Comparison of ENCODE assay signal across 24 cellular contexts in the genomic region with DNA sequence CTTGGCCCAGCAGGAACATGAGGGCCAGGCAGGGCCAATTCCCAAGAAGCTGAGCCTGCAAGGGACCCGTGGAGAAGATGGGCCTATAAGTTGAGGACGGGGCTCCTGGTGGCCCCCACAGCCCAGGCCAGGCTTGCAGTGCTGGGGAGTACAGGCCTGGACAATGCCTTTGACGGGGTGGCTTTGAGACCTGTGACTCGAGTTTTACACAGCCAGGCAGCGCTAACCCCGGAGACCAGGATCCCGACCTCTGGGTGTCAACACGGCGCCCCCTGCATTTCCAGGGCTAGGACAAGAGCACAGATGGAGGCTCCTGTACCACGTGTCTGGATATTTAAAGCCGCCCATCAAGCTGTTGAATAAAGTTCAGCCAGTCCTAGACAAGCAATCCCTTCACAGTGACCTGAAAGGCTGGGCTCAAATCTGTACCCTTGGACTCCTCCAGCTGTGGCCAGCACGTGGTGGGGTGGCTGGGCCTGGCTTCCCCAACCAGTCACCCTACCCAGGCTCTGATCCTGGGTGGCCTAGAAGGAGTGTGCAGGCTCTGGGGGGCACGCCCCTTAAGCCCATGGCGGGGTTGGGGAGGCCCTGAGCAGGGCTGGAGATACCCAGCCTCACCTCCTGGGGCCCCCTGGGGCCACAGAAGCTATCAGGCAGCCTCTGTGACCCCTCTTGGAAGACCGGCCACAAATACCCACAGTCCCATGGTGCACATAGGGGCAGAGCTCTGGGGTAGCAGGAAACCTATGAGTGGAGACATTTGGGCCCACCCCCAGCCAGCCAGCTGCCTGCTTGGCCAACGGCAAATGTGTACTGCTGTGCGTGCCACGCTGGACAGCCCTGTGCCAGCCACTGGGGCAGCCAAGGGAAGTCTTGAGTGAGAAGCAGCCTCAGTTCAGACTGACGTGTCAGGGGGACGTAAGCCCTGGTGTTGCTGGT.
DNase-seq lines count a peak whose midpoint lies in the region; ATAC-seq, FAIRE-seq and TF ChIP-seq lines count a peak whose summit lies in the region.
"Had no signal": no experiment of that assay in that cellular context is flagged by ENCODE, and none has a peak within 500 bp of the region (broad histone marks: within the 10 kb centered on the region; RNA-seq: fewer than 3 reads in every experiment).

No MANE protein-coding gene starts in this region.

- peaks cover 18 to 20% of the 10 kb centered on the region in 2 experiments for H3K9me3 ChIP-seq in H1 (ENCODE audit: insufficient read depth in 2 of 2, low read depth in 1 of 2, low read length in 1 of 2)
- H3K9me3 ChIP-seq: BE2C had no signal

- H3K9me3 Mint-ChIP-seq in HFFc6, result no peaks in the 10 kb centered on the region
- no peaks in the 10 kb centered on the region for H3K9me3 Mint-ChIP-seq in stimulated activated effector memory CD8-positive, alpha-beta T cell treated with anti-CD3 and anti-CD28 coated beads, Interleukin-12 subunit alpha, Interleukin-12 subunit beta, amount 100 ng/mL, for 72 hours
- H3K9me3 Mint-ChIP-seq: CD4-positive, alpha-beta T cell; IgD-negative memory B cell had no signal

- H3K27ac ChIP-seq in H1 (ENCODE audit: low read depth, low read length), result no peak overlapping the region

- no peak for FAIRE-seq in H1 (lab: Jason Lieb, UNC)
- FAIRE-seq: GM12878, GM19239, HTR-8/SVneo had no signal

- H3K36me3 Mint-ChIP-seq in HFFc6 (ENCODE audit: low read depth), result no peaks in the 10 kb centered on the region
- H3K36me3 Mint-ChIP-seq in stimulated activated effector memory CD8-positive, alpha-beta T cell treated with anti-CD3 and anti-CD28 coated beads, Interleukin-12 subunit alpha, Interleukin-12 subunit beta, amount 100 ng/mL, for 72 hours, result no peaks in the 10 kb centered on the region
- H3K36me3 Mint-ChIP-seq: IgD-negative memory B cell had no signal

- no peak overlapping the region for H3K27ac Mint-ChIP-seq in HFFc6
- no peak overlapping the region for H3K27ac Mint-ChIP-seq in stimulated activated effector memory CD8-positive, alpha-beta T cell treated with anti-CD3 and anti-CD28 coated beads, Interleukin-12 subunit alpha, Interleukin-12 subunit beta, amount 100 ng/mL, for 72 hours
- H3K27ac Mint-ChIP-seq: CD4-positive, alpha-beta T cell; IgD-negative memory B cell had no signal

- no peaks in the 10 kb centered on the region for H3K79me1 ChIP-seq in H1 (ENCODE audit: low read depth, low read length)

- H2BK120ac ChIP-seq in H1 (replicated peaks; ENCODE audit: low read depth, low read length), result no peak overlapping the region

- H2BK5ac ChIP-seq in H1 (ENCODE audit: low read depth, low read length), result no peak overlapping the region

- no peak overlapping the region for H3K14ac ChIP-seq in H1 (ENCODE audit: insufficient read length)

- H3K4me3 Mint-ChIP-seq in HFFc6, result no peak overlapping the region
- no peak overlapping the region for H3K4me3 Mint-ChIP-seq in stimulated activated effector memory CD8-positive, alpha-beta T cell treated with anti-CD3 and anti-CD28 coated beads, Interleukin-12 subunit alpha, Interleukin-12 subunit beta, amount 100 ng/mL, for 72 hours
- H3K4me3 Mint-ChIP-seq: CD4-positive, alpha-beta T cell had no signal

- ATAC-seq in Right ventricle myocardium inferior, result no peak
- ATAC-seq in stimulated activated effector memory CD8-positive, alpha-beta T cell treated with anti-CD3 and anti-CD28 coated beads, Interleukin-12 subunit alpha, Interleukin-12 subunit beta, amount 100 ng/mL, for 72 hours, result peak; percentile 21
- no peak for ATAC-seq in GM18520 (IDR thresholded peaks at IDR 0.05; ENCODE audit: unreplicated experiment)
- no peak for ATAC-seq in GM18502 (IDR thresholded peaks at IDR 0.05; ENCODE audit: poor library complexity, unreplicated experiment)
- no peak for ATAC-seq in HG03175 (IDR thresholded peaks at IDR 0.05; ENCODE audit: unreplicated experiment)
- ATAC-seq: GM12878 had no signal

- no peak overlapping the region for H3K4ac ChIP-seq in H1 (replicated peaks; ENCODE audit: insufficient read length, low read depth, low read length)

- H3K9ac ChIP-seq in H1 (replicated peaks in 1 of 4; ENCODE audit: extremely low read depth in 1 of 4, low read depth in 3 of 4, low read length in 3 of 4), result no peak overlapping the region

- no peak overlapping the region for H3K23ac ChIP-seq in H1 (ENCODE audit: insufficient read length)

- no peaks in the 10 kb centered on the region for H3K4me1 Mint-ChIP-seq in HFFc6 (ENCODE audit: low read depth)
- H3K4me1 Mint-ChIP-seq in stimulated activated effector memory CD8-positive, alpha-beta T cell treated with anti-CD3 and anti-CD28 coated beads, Interleukin-12 subunit alpha, Interleukin-12 subunit beta, amount 100 ng/mL, for 72 hours, result no peaks in the 10 kb centered on the region

- H2AFZ ChIP-seq in H1 (ENCODE audit: low read length), result no peak overlapping the region

- no peak for TF ChIP-seq RAD21 in H1 (IDR thresholded peaks at IDR 0.05 in 1 of 2, conservative IDR thresholded peaks at IDR 0.05 in 1 of 2; ENCODE audit: low read depth in 2 of 2, low read length in 2 of 2)

- H3K27me3 Mint-ChIP-seq in HFFc6 (ENCODE audit: insufficient read depth), result peaks cover 20% of the 10 kb centered on the region

- no peak overlapping the region for H2BK20ac ChIP-seq in H1 (ENCODE audit: low read length)

- intact Hi-C loops in cardiac septum (cut with DNase I) (loop anchor here (5.0 kb wide), 1 partner anchor 488 kb away; no protein-coding TSS in a partner anchor), Right ventricle myocardium inferior (cut with DNase I) (no loop called here)

- H3K79me2 ChIP-seq in H1 (ENCODE audit: control insufficient read depth in 1 of 2, insufficient read depth in 2 of 2, low read length in 2 of 2), result no peaks in the 10 kb centered on the region

- WGBS in H1 (ENCODE audit: extremely low coverage in 1 of 2, insufficient coverage in 1 of 2, insufficient read length in 1 of 2, insufficient replicate concordance in 2 of 2, low coverage in 1 of 2, low lambda C conversion rate in 2 of 2, missing lambda C conversion rate in 1 of 2), 2 experiments, result 92% methylated on average over 17 of the region's 20 CpGs; no CpG with 5 or more reads in 1 of the 2 experiments

- no peaks in the 10 kb centered on the region for H3K23me2 ChIP-seq in H1 (ENCODE audit: low read depth, low read length)

- H3K4me2 ChIP-seq in H1 (ENCODE audit: insufficient read depth in 1 of 2, low read depth in 2 of 2, low read length in 2 of 2), result no peak overlapping the region

- TF ChIP-seq EP300 in H1 (IDR thresholded peaks at IDR 0.05; ENCODE audit: borderline replicate concordance in 1 of 2, low read depth in 2 of 2, low read length in 2 of 2), result no peak

- H3K36me3 ChIP-seq in H1 (ENCODE audit: control insufficient read depth in 2 of 4, insufficient read depth in 4 of 4, low read length in 3 of 4), result no peaks in the 10 kb centered on the region
- H3K36me3 ChIP-seq: BE2C had no signal

- H3K4me3 ChIP-seq in H1 (ENCODE audit: extremely low read depth in 1 of 4, insufficient read depth in 2 of 4, low read depth in 3 of 4, low read length in 4 of 4), result no peak overlapping the region
- H3K4me3 ChIP-seq: GM12878 had no signal

- 0 out of 2 replicates have a peak, but pooled peaks have one; percentile 10 for TF ChIP-seq CTCF in HFFc6 (IDR thresholded peaks at IDR 0.05)
- TF ChIP-seq CTCF in H1 (IDR thresholded peaks at IDR 0.05; ENCODE audit: control extremely low read depth in 1 of 3, insufficient read depth in 1 of 3, low read depth in 1 of 3, low read length in 3 of 3), result no peak

- peak overlapping the region; percentile 6 for H4K91ac ChIP-seq in H1 (replicated peaks; ENCODE audit: insufficient read length, low read length)

- no peak overlapping the region for H4K5ac ChIP-seq in H1 (ENCODE audit: insufficient read length, low read depth, low read length)

- H2BK15ac ChIP-seq in H1 (ENCODE audit: low read length), result no peak overlapping the region

- no peak overlapping the region for H3K56ac ChIP-seq in H1 (replicated peaks; ENCODE audit: insufficient read length, low read depth, low read length)

- POLR2A ChIA-PET in H1 (lab: Charles Lee; ENCODE audit: partially characterized antibody), result no interaction called here

- H3K18ac ChIP-seq in H1 (ENCODE audit: extremely low read depth, low read length), result no peak overlapping the region

- peaks cover 0 to 6% (median 2%) of the 10 kb centered on the region in 4 experiments; a peak in 3 of 7 replicates for H3K4me1 ChIP-seq in H1 (replicated peaks in 1 of 4; ENCODE audit: control insufficient read depth in 3 of 4, insufficient read depth in 4 of 4, low read length in 3 of 4)

- H4K20me1 ChIP-seq in H1 (replicated peaks in 1 of 2; ENCODE audit: control insufficient read depth in 1 of 2, insufficient read depth in 2 of 2, low read length in 2 of 2), result no peaks in the 10 kb centered on the region

- no peak overlapping the region for H4K8ac ChIP-seq in H1 (ENCODE audit: extremely low read depth, insufficient read depth, low read length)

- H3K27me3 ChIP-seq in H1 (replicated peaks in 1 of 4; ENCODE audit: control insufficient read depth in 3 of 4, extremely low read depth in 1 of 4, insufficient read depth in 3 of 4, low read length in 3 of 4), result no peaks in the 10 kb centered on the region
- H3K27me3 ChIP-seq: BE2C had no signal

- DNase-seq in cardiac septum (ENCODE audit: low spot score), result peak; percentile 70
- no peak for DNase-seq in Right ventricle myocardium inferior (ENCODE audit: missing footprints)
- no peak for DNase-seq in HFFc6
- no peak for DNase-seq in H1 (ENCODE audit: low read depth in 1 of 2, low spot score in 2 of 2)
- no peak for DNase-seq in stimulated activated effector memory CD8-positive, alpha-beta T cell treated with anti-CD3 and anti-CD28 coated beads, Interleukin-12 subunit alpha, Interleukin-12 subunit beta, amount 100 ng/mL, for 72 hours (ENCODE audit: low spot score in 2 of 2)
- DNase-seq: BE2C; CD4-positive, alpha-beta T cell; COR-L47; DND-41; H7; Karpas-422; MV-4-11; NCI-H1694; NCI-H2081; NCI-H2171; NCI-H345; Right ventricle myocardium superior had no signal

- TF ChIP-seq POLR2A in H1 (IDR thresholded peaks at IDR 0.05; ENCODE audit: control extremely low read depth in 1 of 2, low read depth in 2 of 2, low read length in 2 of 2), result no peak

- CTCF ChIA-PET in H1 (lab: Charles Lee; ENCODE audit: partially characterized antibody), result interaction anchor here (0.9 to 9.9 kb wide), 7 partner anchors 9 to 83 kb away, joined by 3 to 87 read pairs (median 16); no protein-coding TSS in a partner anchor

- H2BK12ac ChIP-seq in H1 (ENCODE audit: low read depth, low read length), result no peak overlapping the region

- no peak overlapping the region for H2AK5ac ChIP-seq in H1 (ENCODE audit: low read depth, low read length)

TF ChIP-seq in H1, 55 proteins besides CTCF, POLR2A, EP300 and RAD21:
- TF ChIP-seq CHD1 (IDR thresholded peaks at IDR 0.05; ENCODE audit: low read depth, low read length) (no peak), ZNF274 (IDR thresholded peaks at IDR 0.05; ENCODE audit: borderline replicate concordance, extremely low read depth, low read length) (no peak), TAF1 (IDR thresholded peaks at IDR 0.05; ENCODE audit: low read depth, low read length) (no peak), POU5F1 (IDR thresholded peaks at IDR 0.05; ENCODE audit: low read depth, low read length) (no peak)
